In the genomic region with DNA sequence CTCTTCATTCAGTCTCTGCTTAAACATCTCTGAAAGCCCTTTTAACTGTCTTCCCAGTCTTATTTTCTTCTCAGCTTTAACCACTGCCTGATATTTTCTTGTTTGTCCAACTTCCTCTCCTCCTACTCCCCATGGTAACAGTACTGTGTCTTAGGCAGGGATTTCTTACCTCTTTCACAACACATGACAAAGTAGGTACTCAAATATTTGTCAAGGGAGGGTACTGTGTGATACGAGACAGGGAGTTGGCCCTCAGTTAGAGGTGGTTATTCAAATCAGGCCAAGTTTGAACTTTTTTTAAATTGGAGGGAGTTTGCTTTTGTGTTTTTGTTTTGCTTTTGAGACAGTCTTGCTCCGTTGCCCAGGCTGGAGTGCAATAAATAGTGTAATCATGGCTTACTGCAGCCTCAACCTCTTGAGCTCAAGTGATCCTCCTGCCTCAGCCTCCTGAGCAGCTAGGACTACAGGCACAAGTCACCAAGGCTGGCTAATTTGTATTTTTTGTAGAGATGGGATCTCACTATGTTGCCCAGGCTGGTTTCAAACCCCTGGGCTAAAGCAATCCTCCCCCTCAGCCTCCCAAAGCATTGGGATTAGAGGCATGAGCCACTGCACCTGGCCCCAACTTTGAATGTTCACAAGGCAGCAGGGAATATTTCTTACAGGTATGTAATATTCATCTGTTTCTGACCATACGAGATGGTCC, we compare ENCODE assay signal across 1 cellular context.
TF ChIP-seq lines count a peak whose summit lies in the region.

No MANE protein-coding gene starts in this region.

TF ChIP-seq in HepG2, 621 proteins besides CTCF, POLR2A, EP300 and RAD21 (continued from another document and continues in another):
- peak; percentile 7; the same call in 1 of the 2 replicates for TF ChIP-seq SMC3 (IDR thresholded peaks at IDR 0.05; ENCODE audit: low read length)
- no peak for TF ChIP-seq RARG (CRISPR knock-in tag; IDR thresholded peaks at IDR 0.05; ENCODE audit: low read depth)
- TF ChIP-seq ZNF512 (CRISPR knock-in tag; IDR thresholded peaks at IDR 0.05), result no peak
- no peak for TF ChIP-seq HOMEZ (CRISPR knock-in tag; IDR thresholded peaks at IDR 0.05; ENCODE audit: low read depth)
- no peak for TF ChIP-seq ZNF589 (CRISPR knock-in tag; conservative IDR thresholded peaks at IDR 0.05)
- 0 out of 2 replicates have a peak, but pooled peaks have one; percentile 18 for TF ChIP-seq ZSCAN9 (CRISPR knock-in tag; IDR thresholded peaks at IDR 0.05; ENCODE audit: borderline replicate concordance)
- 0 out of 2 replicates have a peak, but pooled peaks have one; percentile 25 for TF ChIP-seq ZMYM4 (CRISPR knock-in tag; IDR thresholded peaks at IDR 0.05)
- no peak for TF ChIP-seq ZNF784 (CRISPR knock-in tag; IDR thresholded peaks at IDR 0.05; ENCODE audit: borderline replicate concordance)
- TF ChIP-seq RFXANK (CRISPR knock-in tag; IDR thresholded peaks at IDR 0.05), result no peak
- TF ChIP-seq HDAC6 (IDR thresholded peaks at IDR 0.05; ENCODE audit: low read depth, low read length), result no peak
- TF ChIP-seq, protein P1, sequence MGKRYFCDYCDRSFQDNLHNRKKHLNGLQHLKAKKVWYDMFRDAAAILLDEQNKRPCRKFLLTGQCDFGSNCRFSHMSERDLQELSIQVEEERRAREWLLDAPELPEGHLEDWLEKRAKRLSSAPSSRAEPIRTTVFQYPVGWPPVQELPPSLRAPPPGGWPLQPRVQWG (CRISPR knock-in tag; IDR thresholded peaks at IDR 0.05; ENCODE audit: borderline replicate concordance, low read depth), result no peak
- TF ChIP-seq FOXO1 (CRISPR knock-in tag; IDR thresholded peaks at IDR 0.05), result peak; percentile 20; the same call in 1 of the 2 replicates
- peak; percentile 96 for TF ChIP-seq GATAD2A (CRISPR knock-in tag; IDR thresholded peaks at IDR 0.05)
- TF ChIP-seq HMG20A (CRISPR knock-in tag; IDR thresholded peaks at IDR 0.05; ENCODE audit: borderline replicate concordance), result peak; percentile 89
- TF ChIP-seq ZNF441 (CRISPR knock-in tag; IDR thresholded peaks at IDR 0.05; ENCODE audit: borderline replicate concordance), result no peak
- TF ChIP-seq, protein P2, sequence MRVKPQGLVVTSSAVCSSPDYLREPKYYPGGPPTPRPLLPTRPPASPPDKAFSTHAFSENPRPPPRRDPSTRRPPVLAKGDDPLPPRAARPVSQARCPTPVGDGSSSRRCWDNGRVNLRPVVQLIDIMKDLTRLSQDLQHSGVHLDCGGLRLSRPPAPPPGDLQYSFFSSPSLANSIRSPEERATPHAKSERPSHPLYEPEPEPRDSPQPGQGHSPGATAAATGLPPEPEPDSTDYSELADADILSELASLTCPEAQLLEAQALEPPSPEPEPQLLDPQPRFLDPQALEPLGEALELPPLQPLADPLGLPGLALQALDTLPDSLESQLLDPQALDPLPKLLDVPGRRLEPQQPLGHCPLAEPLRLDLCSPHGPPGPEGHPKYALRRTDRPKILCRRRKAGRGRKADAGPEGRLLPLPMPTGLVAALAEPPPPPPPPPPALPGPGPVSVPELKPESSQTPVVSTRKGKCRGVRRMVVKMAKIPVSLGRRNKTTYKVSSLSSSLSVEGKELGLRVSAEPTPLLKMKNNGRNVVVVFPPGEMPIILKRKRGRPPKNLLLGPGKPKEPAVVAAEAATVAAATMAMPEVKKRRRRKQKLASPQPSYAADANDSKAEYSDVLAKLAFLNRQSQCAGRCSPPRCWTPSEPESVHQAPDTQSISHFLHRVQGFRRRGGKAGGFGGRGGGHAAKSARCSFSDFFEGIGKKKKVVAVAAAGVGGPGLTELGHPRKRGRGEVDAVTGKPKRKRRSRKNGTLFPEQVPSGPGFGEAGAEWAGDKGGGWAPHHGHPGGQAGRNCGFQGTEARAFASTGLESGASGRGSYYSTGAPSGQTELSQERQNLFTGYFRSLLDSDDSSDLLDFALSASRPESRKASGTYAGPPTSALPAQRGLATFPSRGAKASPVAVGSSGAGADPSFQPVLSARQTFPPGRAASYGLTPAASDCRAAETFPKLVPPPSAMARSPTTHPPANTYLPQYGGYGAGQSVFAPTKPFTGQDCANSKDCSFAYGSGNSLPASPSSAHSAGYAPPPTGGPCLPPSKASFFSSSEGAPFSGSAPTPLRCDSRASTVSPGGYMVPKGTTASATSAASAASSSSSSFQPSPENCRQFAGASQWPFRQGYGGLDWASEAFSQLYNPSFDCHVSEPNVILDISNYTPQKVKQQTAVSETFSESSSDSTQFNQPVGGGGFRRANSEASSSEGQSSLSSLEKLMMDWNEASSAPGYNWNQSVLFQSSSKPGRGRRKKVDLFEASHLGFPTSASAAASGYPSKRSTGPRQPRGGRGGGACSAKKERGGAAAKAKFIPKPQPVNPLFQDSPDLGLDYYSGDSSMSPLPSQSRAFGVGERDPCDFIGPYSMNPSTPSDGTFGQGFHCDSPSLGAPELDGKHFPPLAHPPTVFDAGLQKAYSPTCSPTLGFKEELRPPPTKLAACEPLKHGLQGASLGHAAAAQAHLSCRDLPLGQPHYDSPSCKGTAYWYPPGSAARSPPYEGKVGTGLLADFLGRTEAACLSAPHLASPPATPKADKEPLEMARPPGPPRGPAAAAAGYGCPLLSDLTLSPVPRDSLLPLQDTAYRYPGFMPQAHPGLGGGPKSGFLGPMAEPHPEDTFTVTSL (CRISPR knock-in tag; IDR thresholded peaks at IDR 0.05; ENCODE audit: borderline replicate concordance), result peak; percentile 67; the same call in 1 of the 2 replicates
- TF ChIP-seq PBX3 (CRISPR knock-in tag; IDR thresholded peaks at IDR 0.05; ENCODE audit: borderline replicate concordance), result no peak
- TF ChIP-seq RARA (CRISPR knock-in tag; IDR thresholded peaks at IDR 0.05), result peak; percentile 76
- peak; percentile 60; the same call in 1 of the 2 replicates for TF ChIP-seq THAP11 (CRISPR knock-in tag; IDR thresholded peaks at IDR 0.05)
- TF ChIP-seq SOX13 (IDR thresholded peaks at IDR 0.05), result 0 out of 2 replicates have a peak, but pooled peaks have one; percentile 34
- peak in 1 of 2 experiments; percentile 84; a peak in 2 of 4 replicates for TF ChIP-seq SOX13 (CRISPR knock-in tag; conservative IDR thresholded peaks at IDR 0.05 in 1 of 2, IDR thresholded peaks at IDR 0.05 in 1 of 2)
- TF ChIP-seq FOXP1 (IDR thresholded peaks at IDR 0.05), result no peak
- TF ChIP-seq FOXP1 (CRISPR knock-in tag; IDR thresholded peaks at IDR 0.05), result peak; percentile 76; the same call in 1 of the 2 replicates
- 0 out of 2 replicates have a peak, but pooled peaks have one; percentile 56 for TF ChIP-seq ZNF792 (CRISPR knock-in tag; IDR thresholded peaks at IDR 0.05)
- TF ChIP-seq RERE (CRISPR knock-in tag; IDR thresholded peaks at IDR 0.05; ENCODE audit: low read depth), result peak; percentile 66; the same call in 1 of the 2 replicates
- TF ChIP-seq ZNF572 (CRISPR knock-in tag; IDR thresholded peaks at IDR 0.05), result no peak
- TF ChIP-seq ERF (CRISPR knock-in tag; IDR thresholded peaks at IDR 0.05), result peak; percentile 29; the same call in 1 of the 2 replicates
- TF ChIP-seq FOXA1 (IDR thresholded peaks at IDR 0.05), result no peak
- peak; percentile 63 for TF ChIP-seq FOXA1 (CRISPR knock-in tag; IDR thresholded peaks at IDR 0.05)
- no peak for TF ChIP-seq NONO (IDR thresholded peaks at IDR 0.05)
- peak; percentile 50; the same call in 1 of the 2 replicates for TF ChIP-seq NONO (CRISPR knock-in tag; conservative IDR thresholded peaks at IDR 0.05)
- TF ChIP-seq NCOA2 (CRISPR knock-in tag; IDR thresholded peaks at IDR 0.05), result peak; percentile 82
- 0 out of 2 replicates have a peak, but pooled peaks have one; percentile 45 for TF ChIP-seq SIX4 (CRISPR knock-in tag; IDR thresholded peaks at IDR 0.05)
- peak; percentile 74; the same call in 1 of the 2 replicates for TF ChIP-seq ZNF362 (CRISPR knock-in tag; IDR thresholded peaks at IDR 0.05; ENCODE audit: borderline replicate concordance)
- peak; percentile 47 for TF ChIP-seq ZEB1 (IDR thresholded peaks at IDR 0.05; ENCODE audit: insufficient replicate concordance, low read depth)
- no peak for TF ChIP-seq NFE2L1 (CRISPR knock-in tag; IDR thresholded peaks at IDR 0.05; ENCODE audit: borderline replicate concordance)
- TF ChIP-seq ELF3 (CRISPR knock-in tag; IDR thresholded peaks at IDR 0.05), result peak; percentile 69
- no peak for TF ChIP-seq LCORL (IDR thresholded peaks at IDR 0.05)
- TF ChIP-seq LCORL (CRISPR knock-in tag; IDR thresholded peaks at IDR 0.05), result peak; percentile 38; the same call in 1 of the 2 replicates
- TF ChIP-seq ZNF670 (CRISPR knock-in tag; IDR thresholded peaks at IDR 0.05; ENCODE audit: borderline replicate concordance), result 0 out of 2 replicates have a peak, but pooled peaks have one; percentile 28
- peak; percentile 67 for TF ChIP-seq HMG20B (CRISPR knock-in tag; conservative IDR thresholded peaks at IDR 0.05)
- TF ChIP-seq KDM2A (CRISPR knock-in tag; IDR thresholded peaks at IDR 0.05; ENCODE audit: borderline replicate concordance, low read depth), result no peak
